In the genomic region with DNA sequence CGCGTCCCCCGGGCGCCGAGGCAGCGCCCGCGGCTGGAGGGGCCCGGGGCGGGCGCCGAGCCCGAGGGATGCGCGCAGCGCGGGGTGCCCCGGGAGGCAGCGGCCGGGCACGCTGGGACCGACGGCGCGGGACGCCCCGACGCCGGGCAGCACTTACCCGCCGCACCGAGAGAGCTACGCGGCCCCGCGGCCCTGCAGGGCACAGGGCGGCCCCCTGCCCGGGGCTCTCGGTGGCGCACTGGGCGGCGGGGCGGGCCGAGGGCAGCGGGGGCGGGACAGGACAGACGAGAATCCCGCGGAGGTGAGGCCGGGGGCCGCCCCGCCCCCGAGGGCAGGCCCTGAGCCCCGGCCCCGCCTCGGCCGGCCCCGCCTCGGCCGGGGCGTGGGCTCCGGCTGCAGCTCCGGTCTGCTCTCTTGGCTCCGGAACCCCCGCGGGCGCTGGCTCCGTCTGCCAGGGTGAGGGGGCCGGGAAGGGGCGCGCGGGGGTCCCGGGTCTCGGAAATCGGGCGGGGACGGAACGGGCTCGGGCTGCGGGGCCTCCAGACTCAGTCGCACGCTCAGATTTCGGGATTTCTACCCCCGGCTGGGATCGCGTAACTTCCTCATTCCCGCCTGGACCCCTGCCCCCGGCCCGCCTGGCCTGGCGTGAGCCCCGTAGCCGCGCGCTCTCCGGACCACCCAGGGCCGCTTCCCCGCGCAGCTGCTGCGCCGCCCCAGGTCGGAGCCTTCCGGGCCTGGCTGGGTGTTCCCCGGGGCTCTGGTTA, we compare ENCODE assay signal across 8 cellular contexts. TPM values are rescaled to one million over a fixed set of nuclear protein-coding genes. Genes with fewer than 3 reads are reported as not detected.
DNase-seq lines count a peak whose midpoint lies in the region; ATAC-seq and TF ChIP-seq lines count a peak whose summit lies in the region.

A gene with protein sequence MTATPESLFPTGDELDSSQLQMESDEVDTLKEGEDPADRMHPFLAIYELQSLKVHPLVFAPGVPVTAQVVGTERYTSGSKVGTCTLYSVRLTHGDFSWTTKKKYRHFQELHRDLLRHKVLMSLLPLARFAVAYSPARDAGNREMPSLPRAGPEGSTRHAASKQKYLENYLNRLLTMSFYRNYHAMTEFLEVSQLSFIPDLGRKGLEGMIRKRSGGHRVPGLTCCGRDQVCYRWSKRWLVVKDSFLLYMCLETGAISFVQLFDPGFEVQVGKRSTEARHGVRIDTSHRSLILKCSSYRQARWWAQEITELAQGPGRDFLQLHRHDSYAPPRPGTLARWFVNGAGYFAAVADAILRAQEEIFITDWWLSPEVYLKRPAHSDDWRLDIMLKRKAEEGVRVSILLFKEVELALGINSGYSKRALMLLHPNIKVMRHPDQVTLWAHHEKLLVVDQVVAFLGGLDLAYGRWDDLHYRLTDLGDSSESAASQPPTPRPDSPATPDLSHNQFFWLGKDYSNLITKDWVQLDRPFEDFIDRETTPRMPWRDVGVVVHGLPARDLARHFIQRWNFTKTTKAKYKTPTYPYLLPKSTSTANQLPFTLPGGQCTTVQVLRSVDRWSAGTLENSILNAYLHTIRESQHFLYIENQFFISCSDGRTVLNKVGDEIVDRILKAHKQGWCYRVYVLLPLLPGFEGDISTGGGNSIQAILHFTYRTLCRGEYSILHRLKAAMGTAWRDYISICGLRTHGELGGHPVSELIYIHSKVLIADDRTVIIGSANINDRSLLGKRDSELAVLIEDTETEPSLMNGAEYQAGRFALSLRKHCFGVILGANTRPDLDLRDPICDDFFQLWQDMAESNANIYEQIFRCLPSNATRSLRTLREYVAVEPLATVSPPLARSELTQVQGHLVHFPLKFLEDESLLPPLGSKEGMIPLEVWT (plus strand): TSS at position 383 of the 764 bp plus-strand sequence. CDS start 621 bp downstream, outside the sequence.

- no peaks in the 10 kb centered on the region for H3K27me3 ChIP-seq in liver (ENCODE audit: control insufficient read depth in 4 of 4, insufficient read depth in 4 of 4, low read length in 3 of 4)

- no peak for TF ChIP-seq RAD21 in liver (IDR thresholded peaks at IDR 0.05)

- CTCF ChIA-PET in AG04449 (lab: Yijun Ruan, JAX), result interaction anchor here (0.7 to 3.3 kb wide), 6 partner anchors 11 to 241 kb away, joined by 3 to 28 read pairs (median 3); a partner anchor contains a TSS

- TF ChIP-seq CTCF in AG04449 (IDR thresholded peaks at IDR 0.05; ENCODE audit: insufficient read depth, low read length, missing control alignments) (no peak), liver (IDR thresholded peaks at IDR 0.05; ENCODE audit: low read depth, low read length, missing input control) (no peak)

- H3K9ac ChIP-seq in liver (ENCODE audit: low read depth in 1 of 2, low read length in 2 of 2), result peak within 1 kb of the TSS; percentile 10 to 54

- H3K36me3 ChIP-seq in liver (ENCODE audit: control insufficient read depth in 4 of 4, insufficient read depth in 3 of 4, low read depth in 1 of 4, low read length in 3 of 4), result peaks cover 0 to 5% (median 1%) of the 10 kb centered on the region in 4 donors

- no peaks in the 10 kb centered on the region for H3K9me3 ChIP-seq in liver (ENCODE audit: control insufficient read depth in 4 of 4, low read length in 3 of 4)

- peak within 1 kb of the TSS; percentile 72 for H3K4me3 ChIP-seq in AG04449 (ENCODE audit: low read depth, low read length)
- peak within 1 kb of the TSS; percentile 67 to 87 (median 69) for H3K4me3 ChIP-seq in liver (ENCODE audit: low read depth in 1 of 3, low read length in 3 of 3)

- H3K27ac ChIP-seq in liver (ENCODE audit: low read depth in 1 of 2, low read length in 2 of 2), result peak within 1 kb of the TSS; percentile 35 to 59

- DNase-seq in AG04449 (ENCODE audit: low read depth, low spot score), result no peak
- peak; percentile 22 for DNase-seq in NCI-H526 treated with DMSO at 0.1 percent for 48 hours (lab: John Stamatoyannopoulos, UW)
- DNase-seq in activated CD4-positive, alpha-beta T cell treated with anti-CD3 and anti-CD28 coated beads, Interleukin-2, amount 50 U/mL, for 4 hours, result peak; percentile 77 to 80
- peak; percentile 31 to 84 for DNase-seq in dermis microvascular lymphatic vessel endothelial cell (ENCODE audit: low read depth in 2 of 2)
- peak; percentile 83 to 85 for DNase-seq in stimulated activated CD4-positive, alpha-beta T cell treated with anti-CD3 and anti-CD28 coated beads, Interleukin-2, amount 100 ng/mL, for 48 hours

- peaks cover 10 to 24% (median 17%) of the 10 kb centered on the region in 4 donors for H3K4me1 ChIP-seq in liver (ENCODE audit: control insufficient read depth in 4 of 4, insufficient read depth in 4 of 4, low read length in 3 of 4)

- under 1% methylated on average over 103 of the region's 103 CpGs for WGBS in liver

- ATAC-seq in GM18858 (IDR thresholded peaks at IDR 0.05; ENCODE audit: unreplicated experiment), result peak; percentile 62
- peak; percentile 91 for ATAC-seq in HG03097 (IDR thresholded peaks at IDR 0.05; ENCODE audit: low FRiP score, unreplicated experiment)

- POLR2A ChIA-PET in AG04449 (lab: Yijun Ruan, JAX), result interaction anchor here (0.8 to 1.5 kb wide), 3 partner anchors 11 to 17 kb away, joined by 3 to 19 read pairs (median 6); a partner anchor contains a TSS

TF ChIP-seq in liver, 16 proteins besides CTCF, POLR2A, EP300 and RAD21:
- TF ChIP-seq FOXA1 (IDR thresholded peaks at IDR 0.05) (no peak), YY1 (IDR thresholded peaks at IDR 0.05) (no peak), TAF1 (conservative IDR thresholded peaks at IDR 0.05) (no peak), RXRA (IDR thresholded peaks at IDR 0.05) (no peak), EGR1 (IDR thresholded peaks at IDR 0.05; ENCODE audit: low read depth in 2 of 2) (no peak), JUND (IDR thresholded peaks at IDR 0.05) (no peak), HNF4G (IDR thresholded peaks at IDR 0.05) (no peak), GABPA (IDR thresholded peaks at IDR 0.05 in 1 of 2, conservative IDR thresholded peaks at IDR 0.05 in 1 of 2) (no peak), SP1 (IDR thresholded peaks at IDR 0.05) (no peak), FOXA2 (IDR thresholded peaks at IDR 0.05) (no peak), HNF4A (conservative IDR thresholded peaks at IDR 0.05) (no peak)
- TF ChIP-seq, protein P1, sequence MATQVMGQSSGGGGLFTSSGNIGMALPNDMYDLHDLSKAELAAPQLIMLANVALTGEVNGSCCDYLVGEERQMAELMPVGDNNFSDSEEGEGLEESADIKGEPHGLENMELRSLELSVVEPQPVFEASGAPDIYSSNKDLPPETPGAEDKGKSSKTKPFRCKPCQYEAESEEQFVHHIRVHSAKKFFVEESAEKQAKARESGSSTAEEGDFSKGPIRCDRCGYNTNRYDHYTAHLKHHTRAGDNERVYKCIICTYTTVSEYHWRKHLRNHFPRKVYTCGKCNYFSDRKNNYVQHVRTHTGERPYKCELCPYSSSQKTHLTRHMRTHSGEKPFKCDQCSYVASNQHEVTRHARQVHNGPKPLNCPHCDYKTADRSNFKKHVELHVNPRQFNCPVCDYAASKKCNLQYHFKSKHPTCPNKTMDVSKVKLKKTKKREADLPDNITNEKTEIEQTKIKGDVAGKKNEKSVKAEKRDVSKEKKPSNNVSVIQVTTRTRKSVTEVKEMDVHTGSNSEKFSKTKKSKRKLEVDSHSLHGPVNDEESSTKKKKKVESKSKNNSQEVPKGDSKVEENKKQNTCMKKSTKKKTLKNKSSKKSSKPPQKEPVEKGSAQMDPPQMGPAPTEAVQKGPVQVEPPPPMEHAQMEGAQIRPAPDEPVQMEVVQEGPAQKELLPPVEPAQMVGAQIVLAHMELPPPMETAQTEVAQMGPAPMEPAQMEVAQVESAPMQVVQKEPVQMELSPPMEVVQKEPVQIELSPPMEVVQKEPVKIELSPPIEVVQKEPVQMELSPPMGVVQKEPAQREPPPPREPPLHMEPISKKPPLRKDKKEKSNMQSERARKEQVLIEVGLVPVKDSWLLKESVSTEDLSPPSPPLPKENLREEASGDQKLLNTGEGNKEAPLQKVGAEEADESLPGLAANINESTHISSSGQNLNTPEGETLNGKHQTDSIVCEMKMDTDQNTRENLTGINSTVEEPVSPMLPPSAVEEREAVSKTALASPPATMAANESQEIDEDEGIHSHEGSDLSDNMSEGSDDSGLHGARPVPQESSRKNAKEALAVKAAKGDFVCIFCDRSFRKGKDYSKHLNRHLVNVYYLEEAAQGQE (IDR thresholded peaks at IDR 0.05), result no peak
- TF ChIP-seq, protein P2, sequence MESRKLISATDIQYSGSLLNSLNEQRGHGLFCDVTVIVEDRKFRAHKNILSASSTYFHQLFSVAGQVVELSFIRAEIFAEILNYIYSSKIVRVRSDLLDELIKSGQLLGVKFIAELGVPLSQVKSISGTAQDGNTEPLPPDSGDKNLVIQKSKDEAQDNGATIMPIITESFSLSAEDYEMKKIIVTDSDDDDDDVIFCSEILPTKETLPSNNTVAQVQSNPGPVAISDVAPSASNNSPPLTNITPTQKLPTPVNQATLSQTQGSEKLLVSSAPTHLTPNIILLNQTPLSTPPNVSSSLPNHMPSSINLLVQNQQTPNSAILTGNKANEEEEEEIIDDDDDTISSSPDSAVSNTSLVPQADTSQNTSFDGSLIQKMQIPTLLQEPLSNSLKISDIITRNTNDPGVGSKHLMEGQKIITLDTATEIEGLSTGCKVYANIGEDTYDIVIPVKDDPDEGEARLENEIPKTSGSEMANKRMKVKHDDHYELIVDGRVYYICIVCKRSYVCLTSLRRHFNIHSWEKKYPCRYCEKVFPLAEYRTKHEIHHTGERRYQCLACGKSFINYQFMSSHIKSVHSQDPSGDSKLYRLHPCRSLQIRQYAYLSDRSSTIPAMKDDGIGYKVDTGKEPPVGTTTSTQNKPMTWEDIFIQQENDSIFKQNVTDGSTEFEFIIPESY (IDR thresholded peaks at IDR 0.05), result no peak
- TF ChIP-seq, protein P3, sequence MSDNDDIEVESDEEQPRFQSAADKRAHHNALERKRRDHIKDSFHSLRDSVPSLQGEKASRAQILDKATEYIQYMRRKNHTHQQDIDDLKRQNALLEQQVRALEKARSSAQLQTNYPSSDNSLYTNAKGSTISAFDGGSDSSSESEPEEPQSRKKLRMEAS (IDR thresholded peaks at IDR 0.05), result no peak
- TF ChIP-seq, protein P4, sequence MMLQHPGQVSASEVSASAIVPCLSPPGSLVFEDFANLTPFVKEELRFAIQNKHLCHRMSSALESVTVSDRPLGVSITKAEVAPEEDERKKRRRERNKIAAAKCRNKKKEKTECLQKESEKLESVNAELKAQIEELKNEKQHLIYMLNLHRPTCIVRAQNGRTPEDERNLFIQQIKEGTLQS (IDR thresholded peaks at IDR 0.05), result no peak

RNA-seq across cellular contexts. Expression of the gene that starts here (rescaled TPM):
- total RNA-seq in dermis microvascular lymphatic vessel endothelial cell (22.6 and 35.4 TPM in 2 replicates), liver (10 to 100 TPM in 1 of 2 donors, 1 to 10 TPM in 1; 3.5 to 15.8 TPM)
- polyA plus RNA-seq in liver, result 1 to 10 TPM; 5.6 to 6.0 TPM
